8 cellular contexts compared by ENCODE assay signal in genomic region chrX:11143931-11144678, GRCh38. TPM values are rescaled to one million over a fixed set of nuclear protein-coding genes. Genes with fewer than 3 reads are reported as not detected.
DNase-seq lines count a peak whose midpoint lies in the region; ATAC-seq and TF ChIP-seq lines count a peak whose summit lies in the region.

No MANE protein-coding gene starts in this region.

- in situ Hi-C loops in mammary epithelial cell (cut with MboI; ENCODE audit: low sequenced_read_pairs in 2 of 2): loop anchor here (25.0 kb wide), 1 partner anchor 393 kb away; no protein-coding TSS in a partner anchor

- CTCF ChIA-PET in mammary epithelial cell (lab: Charles Lee; ENCODE audit: low non-redundant PET): no interaction called here

- H3K4me1 ChIP-seq in mammary epithelial cell (ENCODE audit: insufficient read depth, low read length): no peaks in the 10 kb centered on the region

- no TSS peak for BruUV-seq in mammary epithelial cell (replicated peaks; lab: Mats Ljungman, UMichigan)

- dilution Hi-C loops in mammary epithelial cell (cut with HindIII; ENCODE audit: low sequenced_read_pairs): loop anchor here (25.0 kb wide), 1 partner anchor 957 kb away; no protein-coding TSS in a partner anchor

- no peaks in the 10 kb centered on the region for H3K27me3 ChIP-seq in mammary epithelial cell (ENCODE audit: insufficient read depth, low read length)

- peak; percentile 76 for ATAC-seq in HG02798 (IDR thresholded peaks at IDR 0.05; ENCODE audit: poor library complexity, unreplicated experiment)

- H3K79me2 ChIP-seq in mammary epithelial cell (ENCODE audit: insufficient read depth, low read length): no peaks in the 10 kb centered on the region

- H4K20me1 ChIP-seq in mammary epithelial cell (ENCODE audit: insufficient read depth, low read length): no peaks in the 10 kb centered on the region

- intact Hi-C loops in mammary epithelial cell (cut with micrococcal nuclease): loop anchor here (1.0 to 10.0 kb wide), 7 partner anchors 226 to 763 kb away; no protein-coding TSS in a partner anchor

- DNase-seq in NCI-H1694 (lab: John Stamatoyannopoulos, UW): peak; percentile 52
- peak; percentile 2 for DNase-seq in T-helper 22 cell (ENCODE audit: low read depth)
- DNase-seq in mammary epithelial cell: peak; percentile 69
- DNase-seq in islet precursor cell: peak; percentile 68
- DNase-seq in stimulated activated CD4-positive, alpha-beta T cell treated with anti-CD3 and anti-CD28 coated beads, Interleukin-2, amount 100 ng/mL, for 4 hours (ENCODE audit: low read depth): peak; percentile 19

- 25% methylated on average over 18 of the region's 20 CpGs for WGBS in mammary epithelial cell (ENCODE audit: low coverage, missing lambda C conversion rate)

- peak overlapping the region; percentile 35 for H3K4me2 ChIP-seq in mammary epithelial cell (ENCODE audit: insufficient read depth, low read depth, low read length)

- TF ChIP-seq CTCF in 22Rv1 (IDR thresholded peaks at IDR 0.05): peak; percentile 53
- peak; percentile 44; the same call in 2 of the 3 replicates for TF ChIP-seq CTCF in GM12872 (IDR thresholded peaks at IDR 0.05; ENCODE audit: insufficient read depth, low read depth, low read length)
- TF ChIP-seq CTCF in mammary epithelial cell (conservative IDR thresholded peaks at IDR 0.05 in 1 of 2, IDR thresholded peaks at IDR 0.05 in 1 of 2; ENCODE audit: extremely low read depth in 1 of 2, insufficient read depth in 1 of 2, low read depth in 1 of 2, low read length in 2 of 2): peak; percentile 54 to 70

- H3K9ac ChIP-seq in mammary epithelial cell (ENCODE audit: insufficient read depth, low read length): no peak overlapping the region

- no peak overlapping the region for H2AFZ ChIP-seq in mammary epithelial cell (ENCODE audit: low read depth, low read length)

- H3K36me3 ChIP-seq in mammary epithelial cell (ENCODE audit: insufficient read depth, low read length): no peaks in the 10 kb centered on the region

- H3K4me3 ChIP-seq in mammary epithelial cell (replicated peaks in 1 of 3; ENCODE audit: insufficient read depth in 1 of 3, low read depth in 2 of 3, low read length in 3 of 3): no peak overlapping the region

- peak overlapping the region; percentile 53; the same call in 1 of the 2 replicates for H3K27ac ChIP-seq in 22Rv1
- no peak overlapping the region for H3K27ac ChIP-seq in mammary epithelial cell (ENCODE audit: insufficient read depth, low read depth, low read length)

- H3K9me3 ChIP-seq in mammary epithelial cell (replicated peaks; ENCODE audit: insufficient read depth, low read length): no peaks in the 10 kb centered on the region

RNA-seq across cellular contexts. Expression of gene HCCS, which starts 33.0 kb away (rescaled TPM):
- 10 to 100 TPM; 25.8 to 42.2 TPM for total RNA-seq in mammary epithelial cell
- 29.2 TPM for polyA plus RNA-seq in mammary epithelial cell
- polyA minus RNA-seq in mammary epithelial cell: 17.0 TPM

Comparison
In these comparisons a context has a peak if more than half of its experiments do, and no peak if none do; other contexts are left out.
1. DNase-seq: peak in every context shown above with its lines; median percentile 69 in mammary epithelial cell; 68 in islet precursor cell; 52 in NCI-H1694; 19 in stimulated activated CD4-positive, alpha-beta T cell treated with anti-CD3 and anti-CD28 coated beads, Interleukin-2, amount 100 ng/mL, for 4 hours; 2 in T-helper 22 cell.